ENCODE assay signal across 19 cellular contexts in the genomic region with DNA sequence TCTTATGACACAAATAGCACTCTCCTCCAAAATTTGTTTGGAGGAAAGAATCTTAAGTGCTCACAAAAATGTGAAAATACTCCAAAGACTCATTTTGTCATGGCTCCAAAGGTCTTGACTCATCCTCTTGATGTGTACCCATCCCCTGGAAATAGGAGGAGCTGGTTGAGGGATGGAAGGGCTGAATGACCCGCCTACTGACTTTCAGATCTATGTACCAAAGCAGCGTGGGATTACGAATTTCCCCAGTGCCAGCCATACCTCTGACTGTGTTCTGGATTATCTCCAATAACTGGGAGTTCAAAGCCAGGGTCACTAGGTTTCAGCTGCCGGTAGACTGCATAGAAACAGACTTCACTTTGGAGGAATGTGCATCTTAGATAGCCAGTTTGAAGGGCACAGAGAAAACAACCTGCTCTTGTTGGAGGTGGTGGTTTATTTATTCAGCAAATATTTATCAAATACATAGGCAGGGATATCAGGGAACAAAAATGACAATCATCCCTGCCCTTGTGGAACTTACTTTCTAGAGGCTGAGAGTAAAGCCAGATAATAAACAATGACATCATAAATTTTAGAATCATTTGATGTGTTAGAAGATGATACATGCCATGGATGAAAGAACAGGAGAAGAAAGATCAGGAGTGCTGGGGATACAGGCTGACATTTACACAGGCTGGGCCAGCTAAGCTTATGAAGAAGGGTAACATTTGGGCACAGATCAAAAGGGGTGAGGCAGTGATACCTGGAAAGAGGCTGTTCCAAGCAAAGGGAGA.
DNase-seq lines count a peak whose midpoint lies in the region; ATAC-seq, FAIRE-seq and TF ChIP-seq lines count a peak whose summit lies in the region.
"Had no signal": no experiment of that assay in that cellular context is flagged by ENCODE, and none has a peak within 500 bp of the region (broad histone marks: within the 10 kb centered on the region; RNA-seq: fewer than 3 reads in every experiment).

No MANE protein-coding gene starts in this region.

- H3K27ac Mint-ChIP-seq in activated T-helper 1 cell treated with anti-CD3 and anti-CD28 coated beads, Interleukin-12 subunit alpha, Interleukin-12 subunit beta, Interleukin-2, Interleukin-4 antibody, amounts not matched to agents 30 ng/mL and 10 ng/mL and 1 ng/mL, durations not matched to agents 14 hours and 24 hours and 36 hours = no peak overlapping the region
- H3K27ac Mint-ChIP-seq: CD14-positive monocyte, GM23338 had no signal

- H3K36me3 Mint-ChIP-seq in activated T-helper 1 cell treated with anti-CD3 and anti-CD28 coated beads, Interleukin-12 subunit alpha, Interleukin-12 subunit beta, Interleukin-2, Interleukin-4 antibody, amounts not matched to agents 30 ng/mL and 10 ng/mL and 1 ng/mL, durations not matched to agents 14 hours and 24 hours and 36 hours (ENCODE audit: low read depth) = no peaks in the 10 kb centered on the region
- H3K36me3 Mint-ChIP-seq: CD14-positive monocyte had no signal

- H4K20me1 ChIP-seq in HepG2 (ENCODE audit: insufficient read depth, low read length) = no peaks in the 10 kb centered on the region

- H3K9ac ChIP-seq in HepG2 (ENCODE audit: insufficient read depth, low read depth, low read length) = no peak overlapping the region

- in situ Hi-C loops in HepG2 (cut with HindIII; ENCODE audit: extremely low pct_ligation_motif_present, low pct_unique_long_range_greater_than_20kb) = no loop called here

- no peak overlapping the region for H3K4me2 ChIP-seq in HepG2 (ENCODE audit: low read depth, low read length)
- H3K4me2 ChIP-seq: GM23338 had no signal

- no TSS peak for BruUV-seq in HepG2 (replicated peaks; lab: Mats Ljungman, UMichigan)

- WGBS in HepG2 (ENCODE audit: low lambda C conversion rate) = 3% methylated on average over 4 of the region's 4 CpGs
- 28% methylated on average over 4 of the region's 4 CpGs for WGBS in right lobe of liver (ENCODE audit: insufficient coverage, low coverage, low lambda C conversion rate, missing lambda C conversion rate)

- peaks cover 0 to 25% of the 10 kb centered on the region in 2 experiments; a peak in 4 of 5 replicates for H3K27me3 ChIP-seq in HepG2 (ENCODE audit: control insufficient read depth in 1 of 2, insufficient read depth in 2 of 2, low read length in 2 of 2)
- H3K27me3 ChIP-seq in right lobe of liver = no peaks in the 10 kb centered on the region
- H3K27me3 ChIP-seq in WERI-Rb-1 (ENCODE audit: insufficient read depth, low read depth, severe bottlenecking) = peaks cover 79% of the 10 kb centered on the region

- H3K36me3 ChIP-seq in HepG2 (replicated peaks in 1 of 2; ENCODE audit: control insufficient read depth in 1 of 2, insufficient read depth in 2 of 2, low read length in 2 of 2) = no peaks in the 10 kb centered on the region
- no peaks in the 10 kb centered on the region for H3K36me3 ChIP-seq in right lobe of liver
- H3K36me3 ChIP-seq in WERI-Rb-1 = no peaks in the 10 kb centered on the region

- H2AFZ ChIP-seq in HepG2 (ENCODE audit: low read length) = no peak overlapping the region
- H2AFZ ChIP-seq: GM23338 had no signal

- H3K27ac ChIP-seq in HepG2 (ENCODE audit: extremely low read length, insufficient read depth, low read length) (no peak overlapping the region), right lobe of liver (no peak overlapping the region), WERI-Rb-1 (no peak overlapping the region)

- no peak overlapping the region for H3K4me3 Mint-ChIP-seq in activated T-helper 1 cell treated with anti-CD3 and anti-CD28 coated beads, Interleukin-12 subunit alpha, Interleukin-12 subunit beta, Interleukin-2, Interleukin-4 antibody, amounts not matched to agents 30 ng/mL and 10 ng/mL and 1 ng/mL, durations not matched to agents 14 hours and 24 hours and 36 hours
- H3K4me3 Mint-ChIP-seq: CD14-positive monocyte, GM23338 had no signal

- H3K9me3 Mint-ChIP-seq in activated T-helper 1 cell treated with anti-CD3 and anti-CD28 coated beads, Interleukin-12 subunit alpha, Interleukin-12 subunit beta, Interleukin-2, Interleukin-4 antibody, amounts not matched to agents 30 ng/mL and 10 ng/mL and 1 ng/mL, durations not matched to agents 14 hours and 24 hours and 36 hours = no peaks in the 10 kb centered on the region
- H3K9me3 Mint-ChIP-seq: GM23338 had no signal

- H3K79me2 ChIP-seq in HepG2 (ENCODE audit: insufficient read depth, low read length) = no peaks in the 10 kb centered on the region

- H3K4me1 Mint-ChIP-seq in activated T-helper 1 cell treated with anti-CD3 and anti-CD28 coated beads, Interleukin-12 subunit alpha, Interleukin-12 subunit beta, Interleukin-2, Interleukin-4 antibody, amounts not matched to agents 30 ng/mL and 10 ng/mL and 1 ng/mL, durations not matched to agents 14 hours and 24 hours and 36 hours (ENCODE audit: low read depth) = no peaks in the 10 kb centered on the region
- H3K4me1 Mint-ChIP-seq: CD14-positive monocyte had no signal

- H3K4me1 ChIP-seq in HepG2 (ENCODE audit: insufficient read depth, low read length) (no peaks in the 10 kb centered on the region), right lobe of liver (no peaks in the 10 kb centered on the region)

- no peak overlapping the region for H3K4me3 ChIP-seq in HepG2 (replicated peaks in 1 of 3; ENCODE audit: insufficient read depth in 1 of 3, low read depth in 2 of 3, low read length in 3 of 3)
- no peak overlapping the region for H3K4me3 ChIP-seq in right lobe of liver
- no peak overlapping the region for H3K4me3 ChIP-seq in fibroblast of mammary gland (ENCODE audit: control insufficient read depth, low read depth, low read length)
- H3K4me3 ChIP-seq in WERI-Rb-1 (ENCODE audit: low read depth, low read length) = no peak overlapping the region
- H3K4me3 ChIP-seq: GM23338 had no signal

- CTCF ChIA-PET in HepG2 (lab: Yijun Ruan, JAX; ENCODE audit: low intra/inter-chr PET ratio, low total read pairs) = no interaction called here

- intact Hi-C loops in HepG2 (cut with micrococcal nuclease; ENCODE audit: unreplicated experiment) = no loop called here
- intact Hi-C loops in right lobe of liver (cut with DNase I) = no loop called here
- intact Hi-C loops in activated T-helper 1 cell treated with anti-CD3 and anti-CD28 coated beads, Interleukin-12 subunit alpha, Interleukin-12 subunit beta, Interleukin-2, Interleukin-4 antibody, amounts not matched to agents 30 ng/mL and 10 ng/mL and 1 ng/mL, durations not matched to agents 14 hours and 24 hours and 36 hours (cut with micrococcal nuclease) = no loop called here

- TF ChIP-seq CTCF in HepG2 (CRISPR knock-in tag; IDR thresholded peaks at IDR 0.05) (no peak), right lobe of liver (IDR thresholded peaks at IDR 0.05) (no peak), fibroblast of mammary gland (conservative IDR thresholded peaks at IDR 0.05; ENCODE audit: control insufficient read depth, insufficient read depth, low read depth, low read length) (no peak), WERI-Rb-1 (IDR thresholded peaks at IDR 0.05; ENCODE audit: low read depth, low read length) (no peak)

- no peak for TF ChIP-seq RAD21 in HepG2 (CRISPR knock-in tag; IDR thresholded peaks at IDR 0.05)

- no peak for DNase-seq in HepG2 (ENCODE audit: low spot score)
- DNase-seq in right lobe of liver = no peak
- DNase-seq in NCI-H226 = peak; percentile 48
- peak; percentile 1 for DNase-seq in fibroblast of mammary gland (ENCODE audit: low read depth)
- DNase-seq in WERI-Rb-1 = no peak
- DNase-seq in activated T-helper 1 cell treated with anti-CD3 and anti-CD28 coated beads, Interleukin-12 subunit alpha, Interleukin-12 subunit beta, Interleukin-2, Interleukin-4 antibody, amounts not matched to agents 30 ng/mL and 10 ng/mL and 1 ng/mL, durations not matched to agents 14 hours and 24 hours and 36 hours (ENCODE audit: low spot score) = no peak
- DNase-seq in NCI-H510A (lab: John Stamatoyannopoulos, UW) = no peak
- DNase-seq: COR-L47, DMS153, KG1, NCI-H1092, NCI-H146, NCI-H2081 treated with DMSO at 0.1 percent for 48 hours, NCI-H524 treated with DMSO at 0.1 percent for 48 hours had no signal

- H3K9me3 ChIP-seq in HepG2 (ENCODE audit: low read length) (no peaks in the 10 kb centered on the region), right lobe of liver (no peaks in the 10 kb centered on the region), WERI-Rb-1 (ENCODE audit: severe bottlenecking) (no peaks in the 10 kb centered on the region)

- TF ChIP-seq POLR2A in HepG2 (IDR thresholded peaks at IDR 0.05; ENCODE audit: insufficient read depth in 1 of 2, low read depth in 2 of 2, low read length in 2 of 2) (no peak), right lobe of liver (IDR thresholded peaks at IDR 0.05) (no peak)

- POLR2A ChIA-PET in HepG2 (lab: Yijun Ruan, JAX) = no interaction called here

- TF ChIP-seq EP300 in HepG2 (IDR thresholded peaks at IDR 0.05; ENCODE audit: low read depth in 2 of 2, low read length in 2 of 2) (no peak), HepG2 (CRISPR knock-in tag; IDR thresholded peaks at IDR 0.05; ENCODE audit: borderline replicate concordance) (no peak)

- no peak for ATAC-seq in HepG2
- no peak for ATAC-seq in right lobe of liver
- ATAC-seq in GM21423 (IDR thresholded peaks at IDR 0.05; ENCODE audit: unreplicated experiment) = no peak
- ATAC-seq: GM23338, HCT116, Right ventricle myocardium inferior had no signal

- H3K27me3 Mint-ChIP-seq in activated T-helper 1 cell treated with anti-CD3 and anti-CD28 coated beads, Interleukin-12 subunit alpha, Interleukin-12 subunit beta, Interleukin-2, Interleukin-4 antibody, amounts not matched to agents 30 ng/mL and 10 ng/mL and 1 ng/mL, durations not matched to agents 14 hours and 24 hours and 36 hours (ENCODE audit: insufficient read depth) = no peaks in the 10 kb centered on the region

- FAIRE-seq in HepG2 (lab: Jason Lieb, UNC) = no peak

TF ChIP-seq in HepG2, 621 proteins besides CTCF, POLR2A, EP300 and RAD21:
- TF ChIP-seq, protein P1, sequence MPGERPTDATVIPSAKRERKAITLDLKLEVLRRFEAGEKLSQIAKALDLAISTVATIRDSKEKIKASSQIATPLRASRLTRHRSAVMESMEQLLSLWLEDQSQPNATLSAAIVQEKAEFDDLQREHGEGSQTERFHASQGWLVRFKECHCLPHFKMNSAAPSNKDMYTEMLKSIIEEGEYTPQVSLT (CRISPR knock-in tag; IDR thresholded peaks at IDR 0.05; ENCODE audit: borderline replicate concordance, low read depth) = no peak
- TF ChIP-seq ZNF766 (CRISPR knock-in tag; IDR thresholded peaks at IDR 0.05; ENCODE audit: borderline replicate concordance) = no peak
- no peak for TF ChIP-seq RAD51 (IDR thresholded peaks at IDR 0.05; ENCODE audit: borderline replicate concordance)
- TF ChIP-seq SOX13 (IDR thresholded peaks at IDR 0.05) = no peak
- no peak for TF ChIP-seq SOX13 (CRISPR knock-in tag; conservative IDR thresholded peaks at IDR 0.05 in 1 of 2, IDR thresholded peaks at IDR 0.05 in 1 of 2)
- peak; percentile 94 for TF ChIP-seq ATF7 (IDR thresholded peaks at IDR 0.05)
- no peak for TF ChIP-seq ATF7 (CRISPR knock-in tag; IDR thresholded peaks at IDR 0.05)
- no peak for TF ChIP-seq ZNF841 (CRISPR knock-in tag; IDR thresholded peaks at IDR 0.05; ENCODE audit: borderline replicate concordance)
- TF ChIP-seq ATF7-NPFF (CRISPR knock-in tag; IDR thresholded peaks at IDR 0.05; ENCODE audit: low read depth) = no peak
TF ChIP-seq in HepG2: peak in this region for 1.

Comparison
In these comparisons a context has a peak if more than half of its experiments do, and no peak if none do; other contexts are left out.
1. DNase-seq: peak in NCI-H226 (single experiment) and fibroblast of mammary gland (single experiment); none in HepG2 (single experiment), right lobe of liver (0 of 3), WERI-Rb-1 (single experiment), activated T-helper 1 cell treated with anti-CD3 and anti-CD28 coated beads, Interleukin-12 subunit alpha, Interleukin-12 subunit beta, Interleukin-2, Interleukin-4 antibody, amounts not matched to agents 30 ng/mL and 10 ng/mL and 1 ng/mL, durations not matched to agents 14 hours and 24 hours and 36 hours (single experiment) and NCI-H510A (single experiment).